Comparison of ENCODE assay signal across 8 cellular contexts in the genomic region with DNA sequence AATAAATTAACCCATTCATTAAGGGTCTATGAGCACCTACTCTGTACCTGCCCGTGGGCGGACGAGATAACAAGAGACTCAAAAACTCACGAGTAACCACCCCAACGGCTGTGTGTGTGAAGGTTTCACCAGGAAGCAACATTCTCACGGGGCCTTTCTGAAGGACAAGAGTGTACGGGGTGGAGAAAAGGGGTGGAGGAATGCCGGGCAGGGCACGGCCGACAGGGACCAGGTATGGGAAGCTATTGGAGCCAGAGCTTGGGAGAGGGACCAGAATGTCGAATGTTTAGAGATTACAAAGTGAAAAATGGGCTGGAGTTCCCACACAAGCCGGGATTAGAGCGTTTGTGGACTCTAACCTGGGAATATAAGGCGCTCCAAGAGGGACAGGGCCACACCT. TPM values are rescaled to one million over a fixed set of nuclear protein-coding genes. Genes with fewer than 3 reads are reported as not detected.
A peak's percentile ranks its signal among the peaks of the same experiment; 100 is the strongest.
DNase-seq lines count a peak whose midpoint lies in the region; TF ChIP-seq lines count a peak whose summit lies in the region.

No MANE protein-coding gene starts in this region.

- peak overlapping the region; percentile 46 for H3K27ac Mint-ChIP-seq in activated CD4-positive, alpha-beta T cell treated with anti-CD3 and anti-CD28 coated beads, Interleukin-2, amount 10 ng/mL, durations not matched to agents 24 days and 14 days

- TF ChIP-seq CTCF in smooth muscle cell (IDR thresholded peaks at IDR 0.05; ENCODE audit: borderline replicate concordance, insufficient read depth, poor library complexity, severe bottlenecking) (no peak), GM10266 (IDR thresholded peaks at IDR 0.05; ENCODE audit: control insufficient read depth, insufficient read depth, low read depth, missing control alignments) (no peak)

- peak overlapping the region; percentile 94 for H3K4me2 ChIP-seq in smooth muscle cell

- peak overlapping the region; percentile 94 for H3K9ac ChIP-seq in smooth muscle cell (ENCODE audit: low read depth)

- H2AFZ ChIP-seq in smooth muscle cell (ENCODE audit: low read depth) = no peak overlapping the region

- H3K36me3 Mint-ChIP-seq in activated CD4-positive, alpha-beta T cell treated with anti-CD3 and anti-CD28 coated beads, Interleukin-2, amount 10 ng/mL, durations not matched to agents 24 days and 14 days (ENCODE audit: low read depth) = peaks cover 6% of the 10 kb centered on the region

- H3K4me1 Mint-ChIP-seq in activated CD4-positive, alpha-beta T cell treated with anti-CD3 and anti-CD28 coated beads, Interleukin-2, amount 10 ng/mL, durations not matched to agents 24 days and 14 days = peaks cover 41% of the 10 kb centered on the region

- peaks cover 60% of the 10 kb centered on the region for H3K79me2 ChIP-seq in smooth muscle cell (ENCODE audit: low read depth)

- H3K36me3 ChIP-seq in smooth muscle cell (ENCODE audit: low read depth) = no peaks in the 10 kb centered on the region

- H3K4me3 ChIP-seq in iPS-11a (ENCODE audit: low read depth, low read length) (peak overlapping the region; percentile 87), smooth muscle cell (peak overlapping the region; percentile 100)

- DNase-seq in DMS53 (lab: John Stamatoyannopoulos, UW) (peak; percentile 27), DMS53 treated with DMSO at 0.1 percent for 48 hours (lab: John Stamatoyannopoulos, UW; ENCODE audit: unreplicated experiment) (no peak), smooth muscle cell (lab: John Stamatoyannopoulos, UW; ENCODE audit: unreplicated experiment) (no peak), NCI-H2196 (lab: John Stamatoyannopoulos, UW; ENCODE audit: unreplicated experiment) (no peak), GM10266 (ENCODE audit: extremely low spot score) (no peak), SK-N-DZ (ENCODE audit: low spot score) (no peak)
- no peak for DNase-seq in activated CD4-positive, alpha-beta T cell treated with anti-CD3 and anti-CD28 coated beads, Interleukin-2, amount 10 ng/mL, durations not matched to agents 24 days and 14 days

- peaks cover 22% of the 10 kb centered on the region for H3K27me3 Mint-ChIP-seq in activated CD4-positive, alpha-beta T cell treated with anti-CD3 and anti-CD28 coated beads, Interleukin-2, amount 10 ng/mL, durations not matched to agents 24 days and 14 days

- H4K20me1 ChIP-seq in smooth muscle cell (ENCODE audit: low read depth) = peaks cover 61% of the 10 kb centered on the region

- peak overlapping the region; percentile 88 for H3K4me3 Mint-ChIP-seq in activated CD4-positive, alpha-beta T cell treated with anti-CD3 and anti-CD28 coated beads, Interleukin-2, amount 10 ng/mL, durations not matched to agents 24 days and 14 days

- 61% methylated on average over 14 of the region's 14 CpGs for WGBS in smooth muscle cell (ENCODE audit: low lambda C conversion rate)

- H3K4me1 ChIP-seq in smooth muscle cell (ENCODE audit: low read depth) = peaks cover 13% of the 10 kb centered on the region

- H3F3A ChIP-seq in smooth muscle cell (ENCODE audit: low read depth) = no peaks in the 10 kb centered on the region

- no peaks in the 10 kb centered on the region for H3K9me3 Mint-ChIP-seq in activated CD4-positive, alpha-beta T cell treated with anti-CD3 and anti-CD28 coated beads, Interleukin-2, amount 10 ng/mL, durations not matched to agents 24 days and 14 days

- no peaks in the 10 kb centered on the region for H3K27me3 ChIP-seq in smooth muscle cell (ENCODE audit: low read depth)

- intact Hi-C loops in activated CD4-positive, alpha-beta T cell treated with anti-CD3 and anti-CD28 coated beads, Interleukin-2, amount 10 ng/mL, durations not matched to agents 24 days and 14 days (cut with micrococcal nuclease) = loop anchor here (5.0 to 10.0 kb wide), 2 partner anchors 86 to 177 kb away; a partner anchor contains a TSS

- H3K27ac ChIP-seq in smooth muscle cell (ENCODE audit: low read depth) = no peak overlapping the region

- no peaks in the 10 kb centered on the region for H3K9me3 ChIP-seq in smooth muscle cell (replicated peaks; ENCODE audit: low read depth)

RNA-seq across cellular contexts. Expression of a gene that starts 1.6 kb away (rescaled TPM):
- total RNA-seq in activated CD4-positive, alpha-beta T cell treated with anti-CD3 and anti-CD28 coated beads, Interleukin-2, amount 10 ng/mL, durations not matched to agents 24 days and 14 days = 33.9 and 34.7 TPM in 2 replicates
- total RNA-seq in smooth muscle cell = 26.5 and 35.0 TPM in 2 replicates
- polyA plus RNA-seq in smooth muscle cell = 32.1 and 32.9 TPM in 2 replicates
- 34.8 and 41.5 TPM in 2 replicates for polyA plus RNA-seq in SK-N-DZ (2014; cell fraction: cytosol; rRNA removed)
- polyA plus RNA-seq in SK-N-DZ (2014; cell fraction: nucleus; rRNA removed) = 38.9 and 45.3 TPM in 2 replicates
